In the genomic region with DNA sequence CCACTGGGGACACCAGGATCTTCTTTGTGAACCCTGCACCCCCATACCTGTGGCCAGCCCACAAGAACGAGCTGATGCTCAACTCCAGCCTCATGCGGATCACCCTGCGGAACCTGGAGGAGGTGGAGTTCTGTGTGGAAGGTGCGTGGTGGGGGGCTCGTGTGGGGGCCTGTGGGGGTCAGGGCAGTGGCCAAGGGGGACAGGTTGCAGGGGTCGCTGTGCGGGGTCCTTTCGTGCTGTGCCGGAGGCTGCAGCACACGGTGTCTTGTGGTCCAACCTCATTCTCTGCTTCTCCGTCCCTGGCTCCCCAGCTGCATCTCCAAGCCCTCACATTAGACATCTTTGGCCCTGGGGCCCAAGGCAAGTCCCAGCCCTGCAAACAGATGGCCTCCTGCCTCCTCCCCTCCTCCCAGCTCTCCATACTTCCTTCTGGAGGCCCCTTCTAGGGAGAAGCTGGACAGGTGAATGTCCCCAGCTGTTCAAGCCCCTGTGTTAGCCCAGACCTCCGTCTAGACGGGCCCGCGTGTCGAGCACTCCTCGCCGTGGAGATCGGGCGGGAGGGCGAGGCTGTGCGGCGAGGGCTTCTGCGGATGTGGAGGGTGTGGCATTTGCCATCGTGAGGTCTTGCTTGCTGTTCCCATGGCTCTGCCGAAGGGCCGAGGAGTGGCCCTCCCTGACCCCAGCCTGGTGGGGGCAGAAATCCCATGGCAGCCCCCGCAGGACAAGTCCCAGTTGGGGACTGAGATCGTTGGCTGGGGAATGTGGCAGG, we compare ENCODE assay signal across 1 cellular context.
TF ChIP-seq lines count a peak whose summit lies in the region.

No MANE protein-coding gene starts in this region.

TF ChIP-seq in IMR-90, 13 proteins besides CTCF, POLR2A, EP300 and RAD21:
- TF ChIP-seq SMC3 (IDR thresholded peaks at IDR 0.05; ENCODE audit: low read depth, low read length), result no peak
